ENCODE assay signal across 8 cellular contexts in the genomic region with DNA sequence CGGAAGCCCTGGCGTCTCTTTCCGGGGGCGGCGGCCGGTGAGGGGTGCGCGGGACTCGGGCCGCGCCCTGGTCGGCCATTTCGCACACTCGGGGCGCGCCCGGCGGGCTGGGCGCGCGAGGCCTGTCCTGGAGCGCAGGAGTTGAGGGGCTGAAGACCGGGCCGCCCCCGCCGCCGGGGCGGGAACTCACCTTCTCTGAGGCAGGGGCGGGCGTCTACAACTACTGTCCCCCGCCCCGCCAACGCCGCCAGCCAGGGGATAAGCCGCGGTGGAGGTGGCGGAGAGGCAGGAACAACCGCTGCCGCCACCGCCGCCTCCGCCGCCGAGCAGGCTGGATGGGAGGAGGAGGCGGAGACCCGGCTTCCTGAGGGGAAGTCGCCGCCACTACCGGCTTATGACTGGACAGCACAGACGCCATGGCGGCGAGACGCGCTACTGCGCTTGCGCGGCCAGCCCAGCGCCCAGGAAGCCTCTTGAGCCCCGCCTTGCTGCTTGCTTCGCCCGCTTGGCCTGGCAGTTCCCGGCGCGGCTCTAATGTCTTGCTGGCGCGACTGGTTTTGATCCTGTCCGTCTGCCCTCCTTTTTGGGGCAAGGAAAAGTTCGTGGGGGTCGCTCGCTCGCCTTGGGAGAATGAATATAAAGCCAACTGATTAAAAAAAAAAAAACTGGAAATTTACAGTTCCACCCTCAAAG. TPM values are rescaled to one million over a fixed set of nuclear protein-coding genes. Genes with fewer than 3 reads are reported as not detected.
DNase-seq lines count a peak whose midpoint lies in the region; ATAC-seq and TF ChIP-seq lines count a peak whose summit lies in the region.

TSS of gene KRCC1 (minus strand) at position 348 of the 693 bp plus-strand sequence. CDS start 27,220 bp downstream, outside the sequence.

- H3K9me3 Mint-ChIP-seq in CD4-positive, alpha-beta T cell, result no peaks in the 10 kb centered on the region

- intact Hi-C loops in CD4-positive, alpha-beta T cell (cut with DNase I, micrococcal nuclease), result loop anchor here (2.0 to 10.0 kb wide), 5 partner anchors 39 to 1951 kb away; partner anchors contain the start of genes IMMT (in 1 of the 2), MRPL35 (in 1 of the 2), POLR1A (in 1 of the 2) and PTCD3 (in 1 of the 2)

- CTCF ChIA-PET in CD4-positive, alpha-beta T cell (lab: Charles Lee), result interaction anchor here (0.9 kb wide), 1 partner anchor 104 kb away, joined by 4 read pairs; no protein-coding TSS in a partner anchor

- peak within 1 kb of the TSS; percentile 72 to 99 (median 90) for H3K4me3 ChIP-seq in liver (ENCODE audit: low read depth in 1 of 3, low read length in 3 of 3)

- H3K9me3 ChIP-seq in CD4-positive, alpha-beta T cell (ENCODE audit: control insufficient read depth, low read length), result no peaks in the 10 kb centered on the region
- H3K9me3 ChIP-seq in liver (ENCODE audit: control insufficient read depth in 4 of 4, low read length in 3 of 4), result no peaks in the 10 kb centered on the region

- POLR2A ChIA-PET in CD4-positive, alpha-beta T cell (lab: Charles Lee), result interaction anchor here (0.8 to 2.0 kb wide), 5 partner anchors 10 to 42 kb away, joined by 3 to 6 read pairs (median 3); partner anchors contain the start of gene RNU2-63P

- peaks cover 4 to 27% (median 17%) of the 10 kb centered on the region in 4 donors for H3K4me1 ChIP-seq in liver (ENCODE audit: control insufficient read depth in 4 of 4, insufficient read depth in 4 of 4, low read length in 3 of 4)

- H3K4me1 Mint-ChIP-seq in CD4-positive, alpha-beta T cell (ENCODE audit: low read depth), result peaks cover 61% of the 10 kb centered on the region

- peak within 1 kb of the TSS; percentile 97 for H3K27ac ChIP-seq in CD4-positive, alpha-beta T cell (ENCODE audit: low read depth, low read length)
- H3K27ac ChIP-seq in liver (ENCODE audit: low read depth in 1 of 2, low read length in 2 of 2), result peak within 1 kb of the TSS; percentile 92 to 96

- no peaks in the 10 kb centered on the region for H3K27me3 Mint-ChIP-seq in CD4-positive, alpha-beta T cell

- WGBS in liver, result under 1% methylated on average over 71 of the region's 71 CpGs

- H3K36me3 Mint-ChIP-seq in CD4-positive, alpha-beta T cell (ENCODE audit: low read depth), result peaks cover 16% of the 10 kb centered on the region

- DNase-seq in CD4-positive, alpha-beta T cell, result peak; percentile 87 to 95 (median 92)
- peak; percentile 98 for DNase-seq in NCI-H82 (lab: John Stamatoyannopoulos, UW)
- DNase-seq in activated CD4-positive, alpha-beta T cell treated with anti-CD3 and anti-CD28 coated beads, Interleukin-2, amount 50 U/mL, for 48 hours, result peak; percentile 89 to 93
- peak; percentile 78 to 93 for DNase-seq in dermis microvascular lymphatic vessel endothelial cell (ENCODE audit: low read depth in 2 of 2)
- DNase-seq in stimulated activated CD4-positive, alpha-beta T cell treated with anti-CD3 and anti-CD28 coated beads, Interleukin-4, amount 100 ng/mL, for 1 hour, result peak; percentile 93

- TF ChIP-seq CTCF in CD4-positive, alpha-beta T cell (IDR thresholded peaks at IDR 0.05), result no peak
- peak; percentile 22 for TF ChIP-seq CTCF in liver (IDR thresholded peaks at IDR 0.05; ENCODE audit: low read depth, low read length, missing input control)

- peak within 1 kb of the TSS; percentile 93 for H3K27ac Mint-ChIP-seq in CD4-positive, alpha-beta T cell

- H3K9ac ChIP-seq in liver (ENCODE audit: low read depth in 1 of 2, low read length in 2 of 2), result peak within 1 kb of the TSS; percentile 82 to 87

- TF ChIP-seq RAD21 in liver (IDR thresholded peaks at IDR 0.05), result peak in 1 of 2 donors; percentile 49

- ATAC-seq in CD4-positive, alpha-beta T cell (ENCODE audit: poor library complexity), result peak; percentile 91
- ATAC-seq in GM19452 (IDR thresholded peaks at IDR 0.05; ENCODE audit: unreplicated experiment) (peak; percentile 89), HG03575 (IDR thresholded peaks at IDR 0.05; ENCODE audit: extremely low read depth, insufficient number of reproducible peaks, low FRiP score, unreplicated experiment) (peak; percentile 55)

- H3K36me3 ChIP-seq in liver (ENCODE audit: control insufficient read depth in 4 of 4, insufficient read depth in 3 of 4, low read depth in 1 of 4, low read length in 3 of 4), result no peaks in the 10 kb centered on the region

- H3K4me3 Mint-ChIP-seq in CD4-positive, alpha-beta T cell, result peak within 1 kb of the TSS; percentile 96

- H3K27me3 ChIP-seq in CD4-positive, alpha-beta T cell (ENCODE audit: control insufficient read depth, insufficient read depth, low read length), result no peaks in the 10 kb centered on the region
- H3K27me3 ChIP-seq in liver (ENCODE audit: control insufficient read depth in 4 of 4, insufficient read depth in 4 of 4, low read length in 3 of 4), result no peaks in the 10 kb centered on the region

TF ChIP-seq in liver, 16 proteins besides CTCF, POLR2A, EP300 and RAD21:
- TF ChIP-seq YY1 (IDR thresholded peaks at IDR 0.05), result peak; percentile 98
- peak in 1 of 2 donors; percentile 41 for TF ChIP-seq EGR1 (IDR thresholded peaks at IDR 0.05; ENCODE audit: low read depth in 2 of 2)
- TF ChIP-seq TAF1 (conservative IDR thresholded peaks at IDR 0.05), result peak; percentile 84
- no peak for TF ChIP-seq HNF4G (IDR thresholded peaks at IDR 0.05)
- TF ChIP-seq, protein P1, sequence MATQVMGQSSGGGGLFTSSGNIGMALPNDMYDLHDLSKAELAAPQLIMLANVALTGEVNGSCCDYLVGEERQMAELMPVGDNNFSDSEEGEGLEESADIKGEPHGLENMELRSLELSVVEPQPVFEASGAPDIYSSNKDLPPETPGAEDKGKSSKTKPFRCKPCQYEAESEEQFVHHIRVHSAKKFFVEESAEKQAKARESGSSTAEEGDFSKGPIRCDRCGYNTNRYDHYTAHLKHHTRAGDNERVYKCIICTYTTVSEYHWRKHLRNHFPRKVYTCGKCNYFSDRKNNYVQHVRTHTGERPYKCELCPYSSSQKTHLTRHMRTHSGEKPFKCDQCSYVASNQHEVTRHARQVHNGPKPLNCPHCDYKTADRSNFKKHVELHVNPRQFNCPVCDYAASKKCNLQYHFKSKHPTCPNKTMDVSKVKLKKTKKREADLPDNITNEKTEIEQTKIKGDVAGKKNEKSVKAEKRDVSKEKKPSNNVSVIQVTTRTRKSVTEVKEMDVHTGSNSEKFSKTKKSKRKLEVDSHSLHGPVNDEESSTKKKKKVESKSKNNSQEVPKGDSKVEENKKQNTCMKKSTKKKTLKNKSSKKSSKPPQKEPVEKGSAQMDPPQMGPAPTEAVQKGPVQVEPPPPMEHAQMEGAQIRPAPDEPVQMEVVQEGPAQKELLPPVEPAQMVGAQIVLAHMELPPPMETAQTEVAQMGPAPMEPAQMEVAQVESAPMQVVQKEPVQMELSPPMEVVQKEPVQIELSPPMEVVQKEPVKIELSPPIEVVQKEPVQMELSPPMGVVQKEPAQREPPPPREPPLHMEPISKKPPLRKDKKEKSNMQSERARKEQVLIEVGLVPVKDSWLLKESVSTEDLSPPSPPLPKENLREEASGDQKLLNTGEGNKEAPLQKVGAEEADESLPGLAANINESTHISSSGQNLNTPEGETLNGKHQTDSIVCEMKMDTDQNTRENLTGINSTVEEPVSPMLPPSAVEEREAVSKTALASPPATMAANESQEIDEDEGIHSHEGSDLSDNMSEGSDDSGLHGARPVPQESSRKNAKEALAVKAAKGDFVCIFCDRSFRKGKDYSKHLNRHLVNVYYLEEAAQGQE (IDR thresholded peaks at IDR 0.05), result peak; percentile 89
- peak; percentile 36 for TF ChIP-seq SP1 (IDR thresholded peaks at IDR 0.05)
- TF ChIP-seq FOXA1 (IDR thresholded peaks at IDR 0.05), result no peak
- peak in 1 of 2 donors; percentile 9 for TF ChIP-seq RXRA (IDR thresholded peaks at IDR 0.05)
- no peak for TF ChIP-seq ZBTB33 (IDR thresholded peaks at IDR 0.05)
- TF ChIP-seq GABPA (IDR thresholded peaks at IDR 0.05 in 1 of 2, conservative IDR thresholded peaks at IDR 0.05 in 1 of 2), result peak in 1 of 2 donors; percentile 76
- TF ChIP-seq JUND (IDR thresholded peaks at IDR 0.05), result no peak

RNA-seq across cellular contexts. Expression of gene KRCC1, which starts in this region (rescaled TPM):
- total RNA-seq in CD4-positive, alpha-beta T cell, result 1 to 10 TPM; 3.0 to 3.2 TPM
- 11.8 and 14.6 TPM in 2 replicates for total RNA-seq in dermis microvascular lymphatic vessel endothelial cell
- total RNA-seq in liver, result 10 to 100 TPM in 1 of 2 donors, 1 to 10 TPM in 1; 7.0 to 10.0 TPM
- polyA plus RNA-seq in liver, result 10 to 100 TPM; 12.9 to 14.8 TPM

Comparison
In these comparisons a context has a peak if more than half of its experiments do, and no peak if none do; other contexts are left out.
1. Peak in every context shown above with its lines: DNase-seq, ATAC-seq, H3K4me3 ChIP-seq and H3K27ac ChIP-seq.